Comparison of ENCODE assay signal across 17 cellular contexts in genomic region chr5:158162026-158162425, GRCh38.
"Had no signal": no experiment of that assay in that cellular context is flagged by ENCODE, and none has a peak within 500 bp of the region (broad histone marks: within the 10 kb centered on the region; RNA-seq: fewer than 3 reads in every experiment).

No MANE protein-coding gene starts in this region.

- H3K27ac Mint-ChIP-seq: dendritic cell treated with granulocyte-macrophage colony-stimulating factor and Interleukin-4, amounts not matched to agents 40 ng/mL and 50 ng/mL, for 4 days; effector memory CD8-positive, alpha-beta T cell; immature natural killer cell; naive thymus-derived CD8-positive, alpha-beta T cell; stimulated activated effector memory CD8-positive, alpha-beta T cell treated with anti-CD3 and anti-CD28 coated beads, Interleukin-12 subunit alpha, Interleukin-12 subunit beta, amount 100 ng/mL, for 72 hours had no signal

- DNase-seq: cerebellar nuclear complex; effector memory CD8-positive, alpha-beta T cell; esophagus squamous epithelium; foreskin fibroblast; immature natural killer cell; left ventricle myocardium inferior; naive thymus-derived CD8-positive, alpha-beta T cell; right cardiac atrium; stimulated activated CD4-positive, alpha-beta T cell treated with anti-CD3 and anti-CD28 coated beads, Interleukin-2, amount 100 ng/mL, for 48 hours; stimulated activated naive CD8-positive, alpha-beta T cell treated with anti-CD3 and anti-CD28 coated beads, Interleukin-15, Interleukin-2, amounts not matched to agents 100 U/mL and 50 U/mL, for 24 hours; testis had no signal

- H3K36me3 ChIP-seq: esophagus squamous epithelium, left ventricle myocardium inferior, tibial nerve had no signal

- H3K9me3 ChIP-seq: esophagus squamous epithelium, left ventricle myocardium inferior, testis, tibial nerve had no signal

- H3K36me3 Mint-ChIP-seq: immature natural killer cell; naive thymus-derived CD8-positive, alpha-beta T cell; stimulated activated effector memory CD8-positive, alpha-beta T cell treated with anti-CD3 and anti-CD28 coated beads, Interleukin-12 subunit alpha, Interleukin-12 subunit beta, amount 100 ng/mL, for 72 hours had no signal

- H3K4me1 Mint-ChIP-seq: immature natural killer cell; naive thymus-derived CD8-positive, alpha-beta T cell; stimulated activated effector memory CD8-positive, alpha-beta T cell treated with anti-CD3 and anti-CD28 coated beads, Interleukin-12 subunit alpha, Interleukin-12 subunit beta, amount 100 ng/mL, for 72 hours had no signal

- H3K27me3 ChIP-seq: esophagus squamous epithelium, testis, tibial nerve had no signal

- H3K4me2 ChIP-seq: smooth muscle cell had no signal

- H3K27ac ChIP-seq: esophagus squamous epithelium, left ventricle myocardium inferior, testis, tibial nerve had no signal

- H3K4me1 ChIP-seq: esophagus squamous epithelium, left ventricle myocardium inferior, testis, tibial nerve had no signal

- ATAC-seq: effector memory CD8-positive, alpha-beta T cell; naive thymus-derived CD8-positive, alpha-beta T cell; right cardiac atrium; stimulated activated effector memory CD8-positive, alpha-beta T cell treated with anti-CD3 and anti-CD28 coated beads, Interleukin-12 subunit alpha, Interleukin-12 subunit beta, amount 100 ng/mL, for 72 hours; stimulated activated naive CD8-positive, alpha-beta T cell treated with anti-CD3 and anti-CD28 coated beads, Interleukin-15, Interleukin-2, amounts not matched to agents 100 U/mL and 50 U/mL, for 24 hours had no signal

- H3K9me3 Mint-ChIP-seq: dendritic cell treated with granulocyte-macrophage colony-stimulating factor and Interleukin-4, amounts not matched to agents 40 ng/mL and 50 ng/mL, for 4 days; effector memory CD8-positive, alpha-beta T cell; naive thymus-derived CD8-positive, alpha-beta T cell; stimulated activated effector memory CD8-positive, alpha-beta T cell treated with anti-CD3 and anti-CD28 coated beads, Interleukin-12 subunit alpha, Interleukin-12 subunit beta, amount 100 ng/mL, for 72 hours had no signal

- H3K4me3 ChIP-seq: esophagus squamous epithelium, left ventricle myocardium inferior, lung, smooth muscle cell, testis, tibial nerve had no signal

- H3K4me3 Mint-ChIP-seq: dendritic cell treated with granulocyte-macrophage colony-stimulating factor and Interleukin-4, amounts not matched to agents 40 ng/mL and 50 ng/mL, for 4 days; effector memory CD8-positive, alpha-beta T cell; immature natural killer cell; naive thymus-derived CD8-positive, alpha-beta T cell; neural crest cell; stimulated activated effector memory CD8-positive, alpha-beta T cell treated with anti-CD3 and anti-CD28 coated beads, Interleukin-12 subunit alpha, Interleukin-12 subunit beta, amount 100 ng/mL, for 72 hours had no signal
